8 cellular contexts compared by ENCODE assay signal in the genomic region with DNA sequence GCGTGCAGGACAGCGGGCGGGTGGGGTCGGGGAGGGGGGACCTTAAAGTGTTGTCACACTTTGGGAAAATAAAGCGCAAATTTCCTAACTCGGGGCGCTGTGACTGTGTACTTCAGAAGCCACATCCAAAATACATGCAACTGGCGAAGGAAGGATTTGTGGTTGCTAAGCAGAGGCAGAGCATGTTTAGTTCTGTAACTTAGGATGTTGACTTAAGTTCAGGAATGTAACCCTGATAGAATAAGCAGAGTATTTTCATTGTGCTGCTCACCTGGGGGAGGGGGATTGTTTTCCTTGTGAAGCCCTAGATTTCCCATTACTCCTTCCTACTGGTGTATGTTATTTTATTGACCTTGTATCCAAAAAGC. TPM values are rescaled to one million over a fixed set of nuclear protein-coding genes. Genes with fewer than 3 reads are reported as not detected.
A peak's percentile ranks its signal among the peaks of the same experiment; 100 is the strongest.
DNase-seq lines count a peak whose midpoint lies in the region; ATAC-seq and TF ChIP-seq lines count a peak whose summit lies in the region.

No MANE protein-coding gene starts in this region.

- TF ChIP-seq CTCF in AG04449 (IDR thresholded peaks at IDR 0.05; ENCODE audit: insufficient read depth, low read length, missing control alignments): no peak
- no peak for TF ChIP-seq CTCF in HFFc6 (IDR thresholded peaks at IDR 0.05)
- TF ChIP-seq CTCF in ascending aorta (IDR thresholded peaks at IDR 0.05): no peak

- no peak for DNase-seq in AG04449 (ENCODE audit: low read depth, low spot score)
- peak; percentile 63 for DNase-seq in HFFc6
- DNase-seq in ascending aorta (ENCODE audit: low spot score in 2 of 2): no peak
- DNase-seq in immature natural killer cell: no peak
- DNase-seq in stimulated activated naive B cell treated with anti-CD40 and anti-IgM and Interleukin-4, amounts not matched to agents 10 μg/mL and 1 μg/mL and 100 μg/mL, for 72 hours: no peak
- no peak for DNase-seq in GM19238 (ENCODE audit: insufficient read length, low spot score)
- DNase-seq in NCI-H748 (lab: John Stamatoyannopoulos, UW; ENCODE audit: unreplicated experiment): no peak

- H3K4me1 ChIP-seq in ascending aorta: peaks cover 0 to 38% of the 10 kb centered on the region in 2 donors

- CTCF ChIA-PET in AG04449 (lab: Yijun Ruan, JAX): interaction anchor here (0.8 to 5.9 kb wide), 6 partner anchors 10 to 283 kb away, joined by 3 to 80 read pairs (median 7); partner anchors contain the start of gene LHPP

- no peak for ATAC-seq in stimulated activated naive B cell treated with anti-CD40 and anti-IgM and Interleukin-4, amounts not matched to agents 10 μg/mL and 1 μg/mL and 100 μg/mL, for 72 hours (replicated peaks)
- no peak for ATAC-seq in GM21825 (IDR thresholded peaks at IDR 0.05; ENCODE audit: unreplicated experiment)

- H3K27me3 ChIP-seq in ascending aorta: no peaks in the 10 kb centered on the region

- H3K27me3 Mint-ChIP-seq in HFFc6 (ENCODE audit: insufficient read depth) (peaks cover 4% of the 10 kb centered on the region), immature natural killer cell (ENCODE audit: low read depth in 3 of 3) (peaks cover 13 to 28% (median 25%) of the 10 kb centered on the region in 3 donors)
- no peaks in the 10 kb centered on the region for H3K27me3 Mint-ChIP-seq in stimulated activated naive B cell treated with anti-CD40 and anti-IgM and Interleukin-4, amounts not matched to agents 10 μg/mL and 1 μg/mL and 100 μg/mL, for 72 hours

- H3K9me3 ChIP-seq in ascending aorta: no peaks in the 10 kb centered on the region

- no peaks in the 10 kb centered on the region for H3K36me3 ChIP-seq in ascending aorta

- H3K36me3 Mint-ChIP-seq in HFFc6 (ENCODE audit: low read depth) (no peaks in the 10 kb centered on the region), immature natural killer cell (no peaks in the 10 kb centered on the region)
- H3K36me3 Mint-ChIP-seq in stimulated activated naive B cell treated with anti-CD40 and anti-IgM and Interleukin-4, amounts not matched to agents 10 μg/mL and 1 μg/mL and 100 μg/mL, for 72 hours: peaks cover 1 to 10% of the 10 kb centered on the region in 2 donors

- H3K27ac Mint-ChIP-seq in HFFc6 (peak overlapping the region; percentile 93), immature natural killer cell (peak overlapping the region; percentile 83 to 95 (median 88))
- no peak overlapping the region for H3K27ac Mint-ChIP-seq in stimulated activated naive B cell treated with anti-CD40 and anti-IgM and Interleukin-4, amounts not matched to agents 10 μg/mL and 1 μg/mL and 100 μg/mL, for 72 hours

- H3K4me3 Mint-ChIP-seq in HFFc6 (peak overlapping the region; percentile 82), immature natural killer cell (peak overlapping the region; percentile 75 to 90 (median 86))
- peak overlapping the region; percentile 64 to 93 for H3K4me3 Mint-ChIP-seq in stimulated activated naive B cell treated with anti-CD40 and anti-IgM and Interleukin-4, amounts not matched to agents 10 μg/mL and 1 μg/mL and 100 μg/mL, for 72 hours

- peak overlapping the region; percentile 66 for H3K4me3 ChIP-seq in AG04449 (ENCODE audit: low read depth, low read length)
- peak overlapping the region; percentile 58 to 80 for H3K4me3 ChIP-seq in ascending aorta

- intact Hi-C loops in ascending aorta (cut with DNase I): loop anchor here (5.0 to 10.0 kb wide), 7 partner anchors 97 to 1590 kb away; partner anchors contain the start of genes BUB3, CTBP2 and OAT

- POLR2A ChIA-PET in AG04449 (lab: Yijun Ruan, JAX): no interaction called here

- peak overlapping the region; percentile 78 to 82 for H3K27ac ChIP-seq in ascending aorta

- H3K4me1 Mint-ChIP-seq in HFFc6 (ENCODE audit: low read depth) (peaks cover 53% of the 10 kb centered on the region), immature natural killer cell (peaks cover 45 to 56% of the 10 kb centered on the region in 2 donors)
- H3K4me1 Mint-ChIP-seq in stimulated activated naive B cell treated with anti-CD40 and anti-IgM and Interleukin-4, amounts not matched to agents 10 μg/mL and 1 μg/mL and 100 μg/mL, for 72 hours: peaks cover 33 to 45% of the 10 kb centered on the region in 2 donors

- H3K9me3 Mint-ChIP-seq in HFFc6: no peaks in the 10 kb centered on the region
- no peaks in the 10 kb centered on the region for H3K9me3 Mint-ChIP-seq in immature natural killer cell
- H3K9me3 Mint-ChIP-seq in stimulated activated naive B cell treated with anti-CD40 and anti-IgM and Interleukin-4, amounts not matched to agents 10 μg/mL and 1 μg/mL and 100 μg/mL, for 72 hours: no peaks in the 10 kb centered on the region

RNA-seq across cellular contexts. Expression of gene FAM53B, which starts 0.5 kb away (rescaled TPM):
- total RNA-seq in HFFc6 (2021; fragmentation: NEBNext Ultra II Directional; extraction: Animal tissue kit (Norgen Biotek cat#: 25700)): 10 to 100 TPM in 5 of 6 experiments, 1 to 10 TPM in 1; 9.3 to 10.6 (median 10.4) TPM
- total RNA-seq in ascending aorta: 52.5 TPM
- polyA plus RNA-seq in immature natural killer cell: 10 to 100 TPM; 12.1 to 62.1 (median 23.8) TPM

RNA-seq across cellular contexts. Expression of gene EEF1AKMT2, which starts 47.0 kb away (rescaled TPM):
- total RNA-seq in HFFc6 (2021; fragmentation: NEBNext Ultra II Directional; extraction: Animal tissue kit (Norgen Biotek cat#: 25700)): 10 to 100 TPM; 15.8 to 19.5 (median 17.7) TPM
- 10.5 TPM for total RNA-seq in ascending aorta
- polyA plus RNA-seq in immature natural killer cell: 10 to 100 TPM; 15.9 to 24.0 (median 18.5) TPM

RNA-seq across cellular contexts. Expression of gene ABRAXAS2, which starts 56.9 kb away (rescaled TPM):
- 10 to 100 TPM; 17.3 to 20.6 (median 18.6) TPM for total RNA-seq in HFFc6 (2021; fragmentation: NEBNext Ultra II Directional; extraction: Animal tissue kit (Norgen Biotek cat#: 25700))
- 0.85 TPM for total RNA-seq in ascending aorta
- polyA plus RNA-seq in immature natural killer cell: 10 to 100 TPM in 1 of 3 donors, 1 to 10 TPM in 2; 6.8 to 12.2 (median 8.7) TPM
